In the genomic region with DNA sequence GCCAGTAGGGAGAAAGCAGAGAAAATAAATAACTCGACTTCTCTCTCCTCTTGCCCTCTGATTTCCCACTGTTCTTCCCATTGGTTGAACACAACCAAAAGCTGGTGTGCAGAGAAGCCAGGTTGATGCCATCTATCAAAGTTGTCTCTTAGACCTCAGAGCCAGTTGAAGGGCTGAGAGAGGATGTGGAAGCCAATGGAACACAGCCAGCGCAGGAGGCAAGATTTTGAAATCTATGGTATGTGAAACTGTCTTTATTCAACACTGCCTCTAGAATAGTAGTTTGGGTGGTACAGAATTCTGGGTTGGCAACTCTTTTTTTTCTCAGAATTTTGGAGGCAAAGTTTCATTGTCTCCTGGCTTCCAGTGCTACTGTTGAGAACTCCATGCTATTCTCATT, we compare ENCODE assay signal across 17 cellular contexts. TPM values are rescaled to one million over a fixed set of nuclear protein-coding genes. Genes with fewer than 3 reads are reported as not detected.
A peak's percentile ranks its signal among the peaks of the same experiment; 100 is the strongest.
DNase-seq lines count a peak whose midpoint lies in the region; ATAC-seq and TF ChIP-seq lines count a peak whose summit lies in the region.
"Had no signal": no experiment of that assay in that cellular context is flagged by ENCODE, and none has a peak within 500 bp of the region (broad histone marks: within the 10 kb centered on the region; RNA-seq: fewer than 3 reads in every experiment).

No MANE protein-coding gene starts in this region.

- H3K36me3 Mint-ChIP-seq in nephron (ENCODE audit: low read depth): peaks cover 7% of the 10 kb centered on the region
- H3K36me3 Mint-ChIP-seq in stimulated activated effector memory CD8-positive, alpha-beta T cell treated with anti-CD3 and anti-CD28 coated beads, Interleukin-12 subunit alpha, Interleukin-12 subunit beta, amount 100 ng/mL, for 72 hours: peaks cover 6% of the 10 kb centered on the region
- H3K36me3 Mint-ChIP-seq in CD14-positive monocyte: peaks cover 56 to 66% of the 10 kb centered on the region in 2 donors

- H3K4me1 Mint-ChIP-seq in nephron (peaks cover 15% of the 10 kb centered on the region), CD14-positive monocyte (peaks cover 30% of the 10 kb centered on the region)
- H3K4me1 Mint-ChIP-seq in stimulated activated effector memory CD8-positive, alpha-beta T cell treated with anti-CD3 and anti-CD28 coated beads, Interleukin-12 subunit alpha, Interleukin-12 subunit beta, amount 100 ng/mL, for 72 hours: peaks cover 11% of the 10 kb centered on the region

- H3K9me3 ChIP-seq in adipocyte (ENCODE audit: control insufficient read depth, low read length): peaks cover 18% of the 10 kb centered on the region

- no peak overlapping the region for H3K4me3 Mint-ChIP-seq in nephron
- no peak overlapping the region for H3K4me3 Mint-ChIP-seq in stimulated activated effector memory CD8-positive, alpha-beta T cell treated with anti-CD3 and anti-CD28 coated beads, Interleukin-12 subunit alpha, Interleukin-12 subunit beta, amount 100 ng/mL, for 72 hours
- H3K4me3 Mint-ChIP-seq in CD14-positive monocyte: no peak overlapping the region
- H3K4me3 Mint-ChIP-seq: B cell; CD4-positive, alpha-beta T cell; CD8-positive, alpha-beta memory T cell; HFFc6 had no signal

- peaks cover 14% of the 10 kb centered on the region for H3K4me1 ChIP-seq in adipocyte (ENCODE audit: control insufficient read depth, insufficient read depth, low read length)
- H3K4me1 ChIP-seq: BLaER1, HAP-1 had no signal

- no peaks in the 10 kb centered on the region for H3K36me3 ChIP-seq in adipocyte (ENCODE audit: control insufficient read depth, insufficient read depth, low read length, severe bottlenecking)
- H3K36me3 ChIP-seq: BLaER1, HAP-1 had no signal

- no peak for ATAC-seq in stimulated activated effector memory CD8-positive, alpha-beta T cell treated with anti-CD3 and anti-CD28 coated beads, Interleukin-12 subunit alpha, Interleukin-12 subunit beta, amount 100 ng/mL, for 72 hours
- ATAC-seq in GM21528 (IDR thresholded peaks at IDR 0.05; ENCODE audit: low FRiP score, unreplicated experiment): no peak
- ATAC-seq: GM12878 had no signal

- H3K27ac Mint-ChIP-seq in nephron: peak overlapping the region in 2 of 3 experiments; percentile 26 to 39
- H3K27ac Mint-ChIP-seq in stimulated activated effector memory CD8-positive, alpha-beta T cell treated with anti-CD3 and anti-CD28 coated beads, Interleukin-12 subunit alpha, Interleukin-12 subunit beta, amount 100 ng/mL, for 72 hours: peak overlapping the region; percentile 63
- peak overlapping the region in 1 of 7 donors; percentile 34 for H3K27ac Mint-ChIP-seq in CD14-positive monocyte
- H3K27ac Mint-ChIP-seq: B cell; CD4-positive, alpha-beta T cell; HFFc6 had no signal

- no peak for TF ChIP-seq CTCF in nephron (IDR thresholded peaks at IDR 0.05; ENCODE audit: unreplicated experiment in 3 of 3)
- no peak for TF ChIP-seq CTCF in CD14-positive monocyte (IDR thresholded peaks at IDR 0.05)

- no peak for DNase-seq in adipocyte (ENCODE audit: low read depth)
- DNase-seq in stimulated activated effector memory CD8-positive, alpha-beta T cell treated with anti-CD3 and anti-CD28 coated beads, Interleukin-12 subunit alpha, Interleukin-12 subunit beta, amount 100 ng/mL, for 72 hours (ENCODE audit: low spot score in 2 of 2): no peak
- no peak for DNase-seq in CD14-positive monocyte (ENCODE audit: low spot score)
- DNase-seq in stimulated activated CD4-positive, alpha-beta T cell treated with anti-CD3 and anti-CD28 coated beads, Interleukin-1b, Interleukin-23, amount 100 ng/mL, for 48 hours: no peak
- DNase-seq: CD4-positive, alpha-beta T cell; CD8-positive, alpha-beta memory T cell; DMS 273 treated with DMSO at 0.1 percent for 48 hours; DMS79; GDM1; GOT3 had no signal

- H3K27me3 ChIP-seq in adipocyte (replicated peaks; ENCODE audit: control insufficient read depth, insufficient read depth, low read length): no peaks in the 10 kb centered on the region
- H3K27me3 ChIP-seq: BLaER1 had no signal

- H3K27me3 Mint-ChIP-seq in nephron (ENCODE audit: low read depth) (peaks cover 3% of the 10 kb centered on the region), CD14-positive monocyte (ENCODE audit: low read depth in 3 of 3) (peaks cover 0 to 4% (median 3%) of the 10 kb centered on the region in 3 donors)
- H3K27me3 Mint-ChIP-seq: B cell; CD4-positive, alpha-beta T cell had no signal

- intact Hi-C loops in CD14-positive monocyte (cut with micrococcal nuclease): no loop called here

- no peak overlapping the region for H3K9ac ChIP-seq in adipocyte (ENCODE audit: low read length)
- H3K9ac ChIP-seq: BLaER1 had no signal

- peaks cover 18% of the 10 kb centered on the region for H3K9me3 Mint-ChIP-seq in nephron
- H3K9me3 Mint-ChIP-seq in stimulated activated effector memory CD8-positive, alpha-beta T cell treated with anti-CD3 and anti-CD28 coated beads, Interleukin-12 subunit alpha, Interleukin-12 subunit beta, amount 100 ng/mL, for 72 hours: peaks cover 6% of the 10 kb centered on the region
- peaks cover 8 to 23% (median 14%) of the 10 kb centered on the region in 7 donors for H3K9me3 Mint-ChIP-seq in CD14-positive monocyte
- H3K9me3 Mint-ChIP-seq: CD4-positive, alpha-beta T cell had no signal

- peak overlapping the region; percentile 3 for H3K4me3 ChIP-seq in adipocyte (ENCODE audit: low read length)
- H3K4me3 ChIP-seq: BLaER1, GM12878, HAP-1 had no signal

RNA-seq across cellular contexts. Expression of a gene that starts 11.3 kb away (rescaled TPM):
- polyA plus RNA-seq in CD14-positive monocyte: 100 to 1,000 TPM; 359 to 382 TPM

RNA-seq across cellular contexts. Expression of a gene that starts 45.1 kb away (rescaled TPM):
- 1 to 10 TPM; 2.0 to 2.6 TPM for polyA plus RNA-seq in CD14-positive monocyte
